17 cellular contexts compared by ENCODE assay signal in genomic region chr4:3440979-3441500, GRCh38. TPM values are rescaled to one million over a fixed set of nuclear protein-coding genes. Genes with fewer than 3 reads are reported as not detected.
A peak's percentile ranks its signal among the peaks of the same experiment; 100 is the strongest.
DNase-seq lines count a peak whose midpoint lies in the region; ATAC-seq and TF ChIP-seq lines count a peak whose summit lies in the region.
"Had no signal": no experiment of that assay in that cellular context is flagged by ENCODE, and none has a peak within 500 bp of the region (broad histone marks: within the 10 kb centered on the region; RNA-seq: fewer than 3 reads in every experiment).

No MANE protein-coding gene starts in this region.

- H3K27ac ChIP-seq in GM23248 (no peak overlapping the region), endodermal cell (ENCODE audit: low read depth, low read length) (no peak overlapping the region)
- H3K27ac ChIP-seq: thoracic aorta had no signal

- no peaks in the 10 kb centered on the region for H3K27me3 Mint-ChIP-seq in endodermal cell (ENCODE audit: insufficient read depth)

- H3K36me3 Mint-ChIP-seq in endodermal cell (ENCODE audit: low read depth): no peaks in the 10 kb centered on the region

- H3K9me3 ChIP-seq in GM23248 (ENCODE audit: low read depth): no peaks in the 10 kb centered on the region
- H3K9me3 ChIP-seq in endodermal cell (ENCODE audit: control insufficient read depth, low read length): no peaks in the 10 kb centered on the region
- H3K9me3 ChIP-seq: thoracic aorta had no signal

- 44 to 55% methylated on average over 11 to 15 of the region's 15 CpGs for WGBS in GM23248 (ENCODE audit: low coverage in 1 of 2, low lambda C conversion rate in 2 of 2, missing lambda C conversion rate in 2 of 2), 2 experiments
- 91 to 95% methylated on average over 10 to 15 of the region's 15 CpGs for WGBS in endodermal cell (ENCODE audit: insufficient coverage in 1 of 2, insufficient read length in 1 of 2), 2 experiments

- TF ChIP-seq CTCF in foreskin fibroblast (IDR thresholded peaks at IDR 0.05; ENCODE audit: low read depth, low read length) (no peak), endodermal cell (conservative IDR thresholded peaks at IDR 0.05) (no peak)

- DNase-seq in AG08395 (ENCODE audit: low spot score) (peak; percentile 71), GM23248 (peak; percentile 82), RPMI7951 (ENCODE audit: low read depth) (peak; percentile 35), foreskin fibroblast (peak; percentile 34 to 52), activated gamma-delta T cell (lab: John Stamatoyannopoulos, UW) (no peak), endodermal cell (no peak)
- DNase-seq: activated CD4-positive, alpha-beta T cell treated with anti-CD3 and anti-CD28 coated beads, Interleukin-2, amount 50 U/mL, for 4 hours; activated T-cell treated with anti-CD3 and anti-CD28 coated beads, Interleukin-2, amount 50 U/mL, for 48 hours; AML-193; NCI-H1930; SHP77; stimulated activated CD4-positive, alpha-beta T cell treated with anti-CD3 and anti-CD28 coated beads, Interleukin-2, amount 100 ng/mL, for 24 hours had no signal

- peaks cover 11% of the 10 kb centered on the region for H3K4me1 ChIP-seq in GM23248 (ENCODE audit: insufficient read depth)
- no peaks in the 10 kb centered on the region for H3K4me1 ChIP-seq in endodermal cell (ENCODE audit: control insufficient read depth, insufficient read depth, low read length)

- H3K27me3 ChIP-seq in GM23248 (replicated peaks; ENCODE audit: insufficient read depth) (no peaks in the 10 kb centered on the region), endodermal cell (ENCODE audit: control insufficient read depth, insufficient read depth, low read length, poor library complexity, severe bottlenecking) (no peaks in the 10 kb centered on the region)

- ATAC-seq in HG02970 (IDR thresholded peaks at IDR 0.05; ENCODE audit: low FRiP score, unreplicated experiment) (no peak), HG02885 (IDR thresholded peaks at IDR 0.05; ENCODE audit: poor library complexity, unreplicated experiment) (no peak)

- H3F3A ChIP-seq in GM23248 (ENCODE audit: insufficient read depth): no peaks in the 10 kb centered on the region

- no peak overlapping the region for H3K9ac ChIP-seq in GM23248
- H3K9ac ChIP-seq in endodermal cell (ENCODE audit: extremely low read depth, low read length, poor library complexity, severe bottlenecking): no peak overlapping the region

- H3K9me3 Mint-ChIP-seq in endodermal cell: no peaks in the 10 kb centered on the region
- H3K9me3 Mint-ChIP-seq: nephron had no signal

- H2AFZ ChIP-seq in GM23248: no peak overlapping the region

- no peak overlapping the region for H3K4me2 ChIP-seq in GM23248 (ENCODE audit: unreplicated experiment)

- no peak overlapping the region for H3K4me3 Mint-ChIP-seq in endodermal cell
- H3K4me3 Mint-ChIP-seq: nephron had no signal

- in situ Hi-C loops in GM23248 (cut with MboI): no loop called here

- no peaks in the 10 kb centered on the region for H3K9me2 ChIP-seq in GM23248 (ENCODE audit: insufficient read depth)

- no peak overlapping the region for H3K27ac Mint-ChIP-seq in endodermal cell

- H3K4me1 Mint-ChIP-seq in endodermal cell: no peaks in the 10 kb centered on the region
- H3K4me1 Mint-ChIP-seq: nephron had no signal

- H3K4me3 ChIP-seq in GM23248 (no peak overlapping the region), foreskin fibroblast (ENCODE audit: low read depth in 1 of 2, low read length in 2 of 2) (no peak overlapping the region), endodermal cell (ENCODE audit: low read length) (no peak overlapping the region)
- H3K4me3 ChIP-seq: thoracic aorta had no signal

- no peaks in the 10 kb centered on the region for H3K79me2 ChIP-seq in GM23248 (ENCODE audit: insufficient read depth)

- H3K36me3 ChIP-seq in GM23248 (ENCODE audit: low read depth) (no peaks in the 10 kb centered on the region), endodermal cell (ENCODE audit: control insufficient read depth, insufficient read depth, low read length) (no peaks in the 10 kb centered on the region)
- H3K36me3 ChIP-seq: thoracic aorta had no signal

- H4K20me1 ChIP-seq in GM23248 (ENCODE audit: insufficient read depth): no peaks in the 10 kb centered on the region

RNA-seq across cellular contexts. Expression of gene HGFAC, which starts 0.7 kb away (rescaled TPM):
- total RNA-seq in GM23248 (2014; rRNA removed; shearing (Covaris generic)): not detected in 2 replicates
- polyA plus RNA-seq in GM23248 (2016; fragmentation: Nextera tagmentation; extraction: Ambion mirVana): not detected in 2 replicates
- not detected in 2 replicates for total RNA-seq in RPMI7951 (2014; rRNA removed; shearing (Covaris generic))
- under 1 TPM in 1 of 2 donors, not detected in 1; 0.46 TPM for total RNA-seq in endodermal cell
- 0.93 TPM for polyA plus RNA-seq in endodermal cell (2013, experiment 1 of 2)
- polyA plus RNA-seq in endodermal cell (2013, experiment 2 of 2): 0.50 TPM
- total RNA-seq: epithelial cell of proximal tubule had no signal

RNA-seq across cellular contexts. Expression of gene DOK7, which starts 22.1 kb away (rescaled TPM):
- not detected in 2 replicates for total RNA-seq in GM23248 (2014; rRNA removed; shearing (Covaris generic))
- 0.24 TPM in 1 of 2 replicates, not detected in the other for polyA plus RNA-seq in GM23248 (2016; fragmentation: Nextera tagmentation; extraction: Ambion mirVana)
- total RNA-seq in RPMI7951 (2014; rRNA removed; shearing (Covaris generic)): not detected in 2 replicates
- 1 to 10 TPM in 1 of 2 donors, under 1 TPM in 1; 0.38 to 1.3 TPM for total RNA-seq in endodermal cell
- 0.46 TPM for polyA plus RNA-seq in endodermal cell (2013, experiment 1 of 2)
- polyA plus RNA-seq in endodermal cell (2013, experiment 2 of 2): 1.0 TPM

Comparison
In these comparisons a context has a peak if more than half of its experiments do, and no peak if none do; other contexts are left out.
1. DNase-seq: peak in AG08395 (single experiment), GM23248 (single experiment), RPMI7951 (single experiment) and foreskin fibroblast (2 of 2); none in activated gamma-delta T cell (single experiment) and endodermal cell (single experiment).